In the genomic region with DNA sequence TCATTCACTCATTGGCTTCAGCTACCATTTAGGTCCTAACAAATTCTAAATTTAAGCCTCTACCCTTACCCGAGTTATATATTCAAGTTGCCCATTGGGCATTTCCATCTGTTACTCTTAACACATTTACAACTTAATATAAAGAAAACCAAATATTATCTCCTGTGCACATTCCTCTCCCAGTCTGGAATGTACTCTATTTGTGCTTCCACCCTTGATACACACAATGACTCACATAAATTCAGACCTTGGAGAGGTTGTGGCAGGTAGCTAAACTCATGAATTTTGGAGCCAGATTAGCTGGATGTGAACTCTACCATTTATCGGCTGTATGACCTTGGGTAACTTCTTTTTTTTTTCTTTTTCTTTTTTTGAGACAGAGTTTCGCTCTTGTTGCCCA, we compare ENCODE assay signal across 26 cellular contexts. TPM values are rescaled to one million over a fixed set of nuclear protein-coding genes. Genes with fewer than 3 reads are reported as not detected.
DNase-seq lines count a peak whose midpoint lies in the region; ATAC-seq and TF ChIP-seq lines count a peak whose summit lies in the region.
"Had no signal": no experiment of that assay in that cellular context is flagged by ENCODE, and none has a peak within 500 bp of the region (broad histone marks: within the 10 kb centered on the region; RNA-seq: fewer than 3 reads in every experiment).

No MANE protein-coding gene starts in this region.

- H3K36me3 ChIP-seq in breast epithelium (no peaks in the 10 kb centered on the region), lung (ENCODE audit: control insufficient read depth in 2 of 2, insufficient read depth in 2 of 2, low read length in 2 of 2) (peaks cover 0 to 4% of the 10 kb centered on the region in 2 donors), GM23248 (ENCODE audit: low read depth) (no peaks in the 10 kb centered on the region), H7 (replicated peaks; ENCODE audit: control insufficient read depth, insufficient read depth, low read length) (no peaks in the 10 kb centered on the region), colonic mucosa (no peaks in the 10 kb centered on the region)
- H3K36me3 ChIP-seq: left ventricle myocardium inferior had no signal

- CTCF ChIA-PET in MCF 10A (lab: Yijun Ruan, JAX), result interaction anchor here (0.6 to 8.2 kb wide), 4 partner anchors 153 to 871 kb away, joined by 3 to 180 read pairs (median 4); no protein-coding TSS in a partner anchor

- H3K4me3 ChIP-seq in breast epithelium, result no peak overlapping the region
- H3K4me3 ChIP-seq in lung, result no peak overlapping the region
- H3K4me3 ChIP-seq in GM23248, result no peak overlapping the region
- no peak overlapping the region for H3K4me3 ChIP-seq in H7 (ENCODE audit: insufficient read depth, low read depth, low read length)
- no peak overlapping the region for H3K4me3 ChIP-seq in colonic mucosa
- H3K4me3 ChIP-seq: left ventricle myocardium inferior had no signal

- H3K4me1 ChIP-seq in breast epithelium, result no peaks in the 10 kb centered on the region
- peaks cover 1 to 2% of the 10 kb centered on the region in 2 donors for H3K4me1 ChIP-seq in lung (ENCODE audit: control insufficient read depth in 2 of 2, insufficient read depth in 2 of 2, low read length in 2 of 2)
- peaks cover 22% of the 10 kb centered on the region for H3K4me1 ChIP-seq in GM23248 (ENCODE audit: insufficient read depth)
- peaks cover 4% of the 10 kb centered on the region for H3K4me1 ChIP-seq in colonic mucosa
- H3K4me1 ChIP-seq: parathyroid adenoma had no signal

- H3K27me3 ChIP-seq in breast epithelium, result no peaks in the 10 kb centered on the region
- H3K27me3 ChIP-seq in lung (ENCODE audit: control insufficient read depth, insufficient read depth), result no peaks in the 10 kb centered on the region
- no peaks in the 10 kb centered on the region for H3K27me3 ChIP-seq in GM23248 (replicated peaks; ENCODE audit: insufficient read depth)
- H3K27me3 ChIP-seq in H7 (ENCODE audit: control insufficient read depth, insufficient read depth, low read length), result no peaks in the 10 kb centered on the region
- H3K27me3 ChIP-seq in colonic mucosa, result no peaks in the 10 kb centered on the region

- POLR2A ChIA-PET in MCF 10A (lab: Yijun Ruan, JAX), result interaction anchor here (0.6 to 2.2 kb wide), 6 partner anchors 21 to 1325 kb away, joined by 3 to 19 read pairs (median 4); a partner anchor contains a TSS

- H3K4me3 Mint-ChIP-seq in MCF 10A (ENCODE audit: unreplicated experiment), result peak overlapping the region; percentile 28
- no peak overlapping the region for H3K4me3 Mint-ChIP-seq in endothelial cell (ENCODE audit: unreplicated experiment)
- H3K4me3 Mint-ChIP-seq: activated naive CD4-positive, alpha-beta T cell treated with anti-CD3 and anti-CD28 coated beads for 36 hours; CD8-positive, alpha-beta T cell; IgD-negative memory B cell; nephron had no signal

- peaks cover 12% of the 10 kb centered on the region for H3K36me3 Mint-ChIP-seq in MCF 10A (ENCODE audit: insufficient read depth, unreplicated experiment)
- H3K36me3 Mint-ChIP-seq in endothelial cell (ENCODE audit: low read depth, unreplicated experiment), result peaks cover 3% of the 10 kb centered on the region
- H3K36me3 Mint-ChIP-seq: CD8-positive, alpha-beta T cell had no signal

- ATAC-seq in lung (ENCODE audit: insufficient read depth, low FRiP score), result peak; percentile 49
- ATAC-seq: CD8-positive, alpha-beta T cell; sciatic nerve had no signal

- no TSS peak for BruUV-seq in MCF 10A (replicated peaks; lab: Mats Ljungman, UMichigan)

- peaks cover 14% of the 10 kb centered on the region for H3F3A ChIP-seq in GM23248 (ENCODE audit: insufficient read depth)

- no peak overlapping the region for H3K9ac ChIP-seq in GM23248
- no peak overlapping the region for H3K9ac ChIP-seq in colonic mucosa (ENCODE audit: low read depth in 2 of 2, low read length in 2 of 2)
- H3K9ac ChIP-seq: parathyroid adenoma had no signal

- H3K27ac Mint-ChIP-seq in MCF 10A (ENCODE audit: low read depth, unreplicated experiment) (peak overlapping the region; percentile 80), endothelial cell (ENCODE audit: unreplicated experiment) (peak overlapping the region; percentile 9)
- H3K27ac Mint-ChIP-seq: activated naive CD4-positive, alpha-beta T cell treated with anti-CD3 and anti-CD28 coated beads for 36 hours; CD8-positive, alpha-beta T cell; IgD-negative memory B cell; nephron had no signal

- H3K9me3 Mint-ChIP-seq in MCF 10A (ENCODE audit: unreplicated experiment), result no peaks in the 10 kb centered on the region
- no peaks in the 10 kb centered on the region for H3K9me3 Mint-ChIP-seq in endothelial cell (ENCODE audit: unreplicated experiment)
- H3K9me3 Mint-ChIP-seq: activated naive CD4-positive, alpha-beta T cell treated with anti-CD3 and anti-CD28 coated beads for 36 hours; CD8-positive, alpha-beta T cell; IgD-negative memory B cell; nephron had no signal

- no peak overlapping the region for H2AFZ ChIP-seq in GM23248
- H2AFZ ChIP-seq: parathyroid adenoma had no signal

- H3K9me3 ChIP-seq in breast epithelium (no peaks in the 10 kb centered on the region), lung (ENCODE audit: control insufficient read depth in 2 of 2, insufficient read depth in 1 of 2, low read length in 1 of 2) (no peaks in the 10 kb centered on the region), GM23248 (ENCODE audit: low read depth) (no peaks in the 10 kb centered on the region), colonic mucosa (no peaks in the 10 kb centered on the region)
- H3K9me3 ChIP-seq: left ventricle myocardium inferior had no signal

- in situ Hi-C loops in GM23248 (cut with MboI), result no loop called here

- H3K4me2 ChIP-seq in GM23248 (ENCODE audit: unreplicated experiment), result no peak overlapping the region

- intact Hi-C loops in MCF 10A (cut with micrococcal nuclease), result loop anchor here (5.0 to 10.0 kb wide), 2 partner anchors 50 to 328 kb away; a partner anchor contains a TSS
- intact Hi-C loops in breast epithelium (cut with DNase I; ENCODE audit: low total_unique reads), result no loop called here
- intact Hi-C loops in colonic mucosa (cut with DNase I), result no loop called here

- no peaks in the 10 kb centered on the region for H3K27me3 Mint-ChIP-seq in MCF 10A (ENCODE audit: insufficient read depth, unreplicated experiment)
- H3K27me3 Mint-ChIP-seq in endothelial cell (ENCODE audit: unreplicated experiment), result no peaks in the 10 kb centered on the region
- H3K27me3 Mint-ChIP-seq: IgD-negative memory B cell had no signal

- DNase-seq in MCF 10A (ENCODE audit: unreplicated experiment) (peak; percentile 20), breast epithelium (ENCODE audit: low spot score in 2 of 2) (no peak), endothelial cell (ENCODE audit: low spot score) (no peak), lung (ENCODE audit: low spot score) (no peak), HCEC 1CT (no peak), GM23248 (no peak), H7 (no peak), colonic mucosa (no peak)
- DNase-seq: activated CD4-positive, alpha-beta T cell treated with anti-CD3 and anti-CD28 coated beads for 48 hours; activated naive CD4-positive, alpha-beta T cell treated with anti-CD3 and anti-CD28 coated beads for 36 hours; CD8-positive, alpha-beta T cell; erythroblast; foreskin melanocyte; GDM1; left ventricle myocardium inferior; NCI-H1105 treated with DMSO at 0.1 percent for 48 hours; NCI-H2081 treated with DMSO at 0.1 percent for 48 hours; NCI-H446; SHP77 treated with DMSO at 0.1 percent for 48 hours; stimulated activated CD4-positive, alpha-beta T cell treated with anti-CD3 and anti-CD28 coated beads, Interleukin-15, amount 100 ng/mL, for 24 hours; T-helper 1 cell; trophoblast cell had no signal

- H3K79me2 ChIP-seq in GM23248 (ENCODE audit: insufficient read depth), result no peaks in the 10 kb centered on the region
- H3K79me2 ChIP-seq: parathyroid adenoma had no signal

- 83 to 91% methylated on average over 3 of the region's 3 CpGs for WGBS in lung, 2 donors
- 92 to 95% methylated on average over 3 of the region's 3 CpGs for WGBS in GM23248 (ENCODE audit: low coverage in 1 of 2, low lambda C conversion rate in 2 of 2, missing lambda C conversion rate in 2 of 2), 2 experiments

- no peak overlapping the region for H3K27ac ChIP-seq in breast epithelium
- H3K27ac ChIP-seq in lung (ENCODE audit: low read depth in 1 of 2, low read length in 1 of 2), result no peak overlapping the region
- H3K27ac ChIP-seq in GM23248, result no peak overlapping the region
- no peak overlapping the region for H3K27ac ChIP-seq in colonic mucosa
- H3K27ac ChIP-seq: left ventricle myocardium inferior, parathyroid adenoma had no signal

- no peaks in the 10 kb centered on the region for H4K20me1 ChIP-seq in GM23248 (ENCODE audit: insufficient read depth)

- no peaks in the 10 kb centered on the region for H3K9me2 ChIP-seq in GM23248 (ENCODE audit: insufficient read depth)

- peaks cover 31% of the 10 kb centered on the region for H3K4me1 Mint-ChIP-seq in MCF 10A (ENCODE audit: insufficient read depth, unreplicated experiment)
- H3K4me1 Mint-ChIP-seq in endothelial cell (ENCODE audit: unreplicated experiment), result no peaks in the 10 kb centered on the region

- no peak for TF ChIP-seq POLR2A in breast epithelium (IDR thresholded peaks at IDR 0.05)

- TF ChIP-seq CTCF in MCF 10A (IDR thresholded peaks at IDR 0.05; ENCODE audit: unreplicated experiment) (no peak), breast epithelium (IDR thresholded peaks at IDR 0.05) (no peak), endothelial cell (IDR thresholded peaks at IDR 0.05; ENCODE audit: unreplicated experiment) (no peak), lung (IDR thresholded peaks at IDR 0.05; ENCODE audit: control extremely low read depth, extremely low read depth) (no peak), colonic mucosa (IDR thresholded peaks at IDR 0.05) (no peak)

RNA-seq across cellular contexts. Expression of a gene that starts 51.1 kb away (rescaled TPM):
- total RNA-seq in MCF 10A (2022), result 7.8 and 10.8 TPM in 2 replicates
- total RNA-seq in breast epithelium, result 1 to 10 TPM; 5.9 to 9.1 (median 7.5) TPM
- 16.8 TPM for total RNA-seq in endothelial cell (ENCODE audit: unreplicated experiment)
- 10 to 100 TPM in 1 of 2 donors, 1 to 10 TPM in 1; 6.3 to 17.4 TPM for total RNA-seq in lung
- 1 to 10 TPM; 5.0 to 6.3 TPM for polyA plus RNA-seq in lung
- total RNA-seq in GM23248 (2014; rRNA removed; shearing (Covaris generic)), result 5.6 and 6.6 TPM in 2 replicates
- polyA plus RNA-seq in GM23248 (2016; fragmentation: Nextera tagmentation; extraction: Ambion mirVana), result 9.5 and 9.9 TPM in 2 replicates
- 1.7 and 4.6 TPM in 2 replicates for total RNA-seq in H7 (2014; rRNA removed; shearing (Covaris generic))
- total RNA-seq in colonic mucosa, result 1 to 10 TPM; 3.4 to 3.8 TPM
